Comparison of ENCODE assay signal across 1 cellular context in the genomic region with DNA sequence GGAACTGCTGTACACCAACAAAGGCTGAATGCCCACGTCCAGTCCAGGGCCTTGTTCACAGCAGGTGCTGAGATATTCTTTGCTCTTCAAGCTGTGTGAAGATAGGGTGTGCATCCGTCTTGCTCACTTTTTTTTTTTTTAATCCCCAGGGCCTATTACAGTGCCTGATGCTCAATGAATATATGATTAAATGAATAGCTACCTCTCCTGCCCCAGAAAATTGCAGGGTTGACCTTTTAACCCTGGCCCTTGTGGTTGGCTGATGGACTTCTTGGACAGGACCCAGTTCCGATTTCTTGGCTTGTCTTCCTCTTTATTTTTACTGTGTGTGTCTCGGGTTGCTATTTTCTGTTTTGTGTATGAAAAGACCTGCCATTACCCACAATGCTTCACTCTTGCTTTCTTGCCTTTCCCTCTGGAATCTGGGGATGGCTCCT.
TF ChIP-seq lines count a peak whose summit lies in the region.

No MANE protein-coding gene starts in this region.

TF ChIP-seq in WTC11, 78 proteins besides CTCF, POLR2A, EP300 and RAD21 (continued from another document):
- TF ChIP-seq, protein P1, sequence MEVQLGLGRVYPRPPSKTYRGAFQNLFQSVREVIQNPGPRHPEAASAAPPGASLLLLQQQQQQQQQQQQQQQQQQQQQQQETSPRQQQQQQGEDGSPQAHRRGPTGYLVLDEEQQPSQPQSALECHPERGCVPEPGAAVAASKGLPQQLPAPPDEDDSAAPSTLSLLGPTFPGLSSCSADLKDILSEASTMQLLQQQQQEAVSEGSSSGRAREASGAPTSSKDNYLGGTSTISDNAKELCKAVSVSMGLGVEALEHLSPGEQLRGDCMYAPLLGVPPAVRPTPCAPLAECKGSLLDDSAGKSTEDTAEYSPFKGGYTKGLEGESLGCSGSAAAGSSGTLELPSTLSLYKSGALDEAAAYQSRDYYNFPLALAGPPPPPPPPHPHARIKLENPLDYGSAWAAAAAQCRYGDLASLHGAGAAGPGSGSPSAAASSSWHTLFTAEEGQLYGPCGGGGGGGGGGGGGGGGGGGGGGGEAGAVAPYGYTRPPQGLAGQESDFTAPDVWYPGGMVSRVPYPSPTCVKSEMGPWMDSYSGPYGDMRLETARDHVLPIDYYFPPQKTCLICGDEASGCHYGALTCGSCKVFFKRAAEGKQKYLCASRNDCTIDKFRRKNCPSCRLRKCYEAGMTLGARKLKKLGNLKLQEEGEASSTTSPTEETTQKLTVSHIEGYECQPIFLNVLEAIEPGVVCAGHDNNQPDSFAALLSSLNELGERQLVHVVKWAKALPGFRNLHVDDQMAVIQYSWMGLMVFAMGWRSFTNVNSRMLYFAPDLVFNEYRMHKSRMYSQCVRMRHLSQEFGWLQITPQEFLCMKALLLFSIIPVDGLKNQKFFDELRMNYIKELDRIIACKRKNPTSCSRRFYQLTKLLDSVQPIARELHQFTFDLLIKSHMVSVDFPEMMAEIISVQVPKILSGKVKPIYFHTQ (CRISPR knock-in tag; IDR thresholded peaks at IDR 0.05) = no peak
- no peak for TF ChIP-seq PRRX2 (CRISPR knock-in tag; IDR thresholded peaks at IDR 0.05)
- no peak for TF ChIP-seq NFE2L1 (CRISPR knock-in tag; IDR thresholded peaks at IDR 0.05)
- TF ChIP-seq JUN (CRISPR knock-in tag; IDR thresholded peaks at IDR 0.05) = no peak
- TF ChIP-seq, protein P2, sequence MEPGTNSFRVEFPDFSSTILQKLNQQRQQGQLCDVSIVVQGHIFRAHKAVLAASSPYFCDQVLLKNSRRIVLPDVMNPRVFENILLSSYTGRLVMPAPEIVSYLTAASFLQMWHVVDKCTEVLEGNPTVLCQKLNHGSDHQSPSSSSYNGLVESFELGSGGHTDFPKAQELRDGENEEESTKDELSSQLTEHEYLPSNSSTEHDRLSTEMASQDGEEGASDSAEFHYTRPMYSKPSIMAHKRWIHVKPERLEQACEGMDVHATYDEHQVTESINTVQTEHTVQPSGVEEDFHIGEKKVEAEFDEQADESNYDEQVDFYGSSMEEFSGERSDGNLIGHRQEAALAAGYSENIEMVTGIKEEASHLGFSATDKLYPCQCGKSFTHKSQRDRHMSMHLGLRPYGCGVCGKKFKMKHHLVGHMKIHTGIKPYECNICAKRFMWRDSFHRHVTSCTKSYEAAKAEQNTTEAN (CRISPR knock-in tag; IDR thresholded peaks at IDR 0.05) = no peak
- TF ChIP-seq SMAD4 (CRISPR knock-in tag; IDR thresholded peaks at IDR 0.05) = no peak
- TF ChIP-seq, protein P3, sequence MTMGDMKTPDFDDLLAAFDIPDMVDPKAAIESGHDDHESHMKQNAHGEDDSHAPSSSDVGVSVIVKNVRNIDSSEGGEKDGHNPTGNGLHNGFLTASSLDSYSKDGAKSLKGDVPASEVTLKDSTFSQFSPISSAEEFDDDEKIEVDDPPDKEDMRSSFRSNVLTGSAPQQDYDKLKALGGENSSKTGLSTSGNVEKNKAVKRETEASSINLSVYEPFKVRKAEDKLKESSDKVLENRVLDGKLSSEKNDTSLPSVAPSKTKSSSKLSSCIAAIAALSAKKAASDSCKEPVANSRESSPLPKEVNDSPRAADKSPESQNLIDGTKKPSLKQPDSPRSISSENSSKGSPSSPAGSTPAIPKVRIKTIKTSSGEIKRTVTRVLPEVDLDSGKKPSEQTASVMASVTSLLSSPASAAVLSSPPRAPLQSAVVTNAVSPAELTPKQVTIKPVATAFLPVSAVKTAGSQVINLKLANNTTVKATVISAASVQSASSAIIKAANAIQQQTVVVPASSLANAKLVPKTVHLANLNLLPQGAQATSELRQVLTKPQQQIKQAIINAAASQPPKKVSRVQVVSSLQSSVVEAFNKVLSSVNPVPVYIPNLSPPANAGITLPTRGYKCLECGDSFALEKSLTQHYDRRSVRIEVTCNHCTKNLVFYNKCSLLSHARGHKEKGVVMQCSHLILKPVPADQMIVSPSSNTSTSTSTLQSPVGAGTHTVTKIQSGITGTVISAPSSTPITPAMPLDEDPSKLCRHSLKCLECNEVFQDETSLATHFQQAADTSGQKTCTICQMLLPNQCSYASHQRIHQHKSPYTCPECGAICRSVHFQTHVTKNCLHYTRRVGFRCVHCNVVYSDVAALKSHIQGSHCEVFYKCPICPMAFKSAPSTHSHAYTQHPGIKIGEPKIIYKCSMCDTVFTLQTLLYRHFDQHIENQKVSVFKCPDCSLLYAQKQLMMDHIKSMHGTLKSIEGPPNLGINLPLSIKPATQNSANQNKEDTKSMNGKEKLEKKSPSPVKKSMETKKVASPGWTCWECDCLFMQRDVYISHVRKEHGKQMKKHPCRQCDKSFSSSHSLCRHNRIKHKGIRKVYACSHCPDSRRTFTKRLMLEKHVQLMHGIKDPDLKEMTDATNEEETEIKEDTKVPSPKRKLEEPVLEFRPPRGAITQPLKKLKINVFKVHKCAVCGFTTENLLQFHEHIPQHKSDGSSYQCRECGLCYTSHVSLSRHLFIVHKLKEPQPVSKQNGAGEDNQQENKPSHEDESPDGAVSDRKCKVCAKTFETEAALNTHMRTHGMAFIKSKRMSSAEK (CRISPR knock-in tag; IDR thresholded peaks at IDR 0.05; ENCODE audit: borderline replicate concordance) = no peak
- TF ChIP-seq GABPB1 (CRISPR knock-in tag; IDR thresholded peaks at IDR 0.05) = no peak
- TF ChIP-seq ZNF232 (CRISPR knock-in tag; IDR thresholded peaks at IDR 0.05) = no peak
